Comparison of ENCODE assay signal across 23 cellular contexts in the genomic region with DNA sequence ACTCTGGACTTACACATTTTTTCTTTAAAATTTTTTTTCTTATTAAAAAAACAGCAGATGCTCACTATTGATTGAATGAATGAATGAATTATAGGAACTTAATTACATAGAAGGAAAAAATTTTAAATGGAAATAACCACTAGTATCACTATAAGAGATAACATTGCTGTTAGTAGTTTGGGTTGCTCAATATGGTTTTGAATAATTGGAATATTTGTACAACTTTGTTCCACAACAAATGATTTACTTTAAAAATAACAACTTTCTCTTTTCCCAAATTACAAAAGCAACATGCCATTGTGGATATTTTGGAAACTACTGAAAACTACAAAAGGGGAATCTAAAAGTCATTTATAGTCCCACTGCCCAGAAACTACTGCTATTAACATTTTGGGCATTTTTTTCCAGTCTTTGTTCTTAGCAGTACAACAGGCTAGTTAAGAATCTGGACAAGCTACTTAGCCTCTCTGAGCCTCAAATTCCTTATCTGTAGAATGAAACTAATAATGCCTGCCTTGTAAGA.
"Had no signal": no experiment of that assay in that cellular context is flagged by ENCODE, and none has a peak within 500 bp of the region (broad histone marks: within the 10 kb centered on the region; RNA-seq: fewer than 3 reads in every experiment).

No MANE protein-coding gene starts in this region.

- H3K9ac ChIP-seq: parathyroid adenoma had no signal

- H3K4me3 ChIP-seq: dorsolateral prefrontal cortex, gastrocnemius medialis, lung, right lobe of liver, thoracic aorta, tibial nerve, upper lobe of left lung had no signal

- H3K27ac ChIP-seq: epithelial cell of prostate, gastrocnemius medialis, parathyroid adenoma, right lobe of liver, thoracic aorta, tibial nerve had no signal

- H3K27me3 Mint-ChIP-seq: memory B cell; progenitor cell of endocrine pancreas; stimulated activated naive B cell treated with anti-CD40 and anti-IgM and Interleukin-4, amounts not matched to agents 10 μg/mL and 1 μg/mL and 100 μg/mL, for 72 hours; stimulated activated naive CD8-positive, alpha-beta T cell treated with anti-CD3 and anti-CD28 coated beads, Interleukin-15, Interleukin-2, amounts not matched to agents 100 ng/mL and 50 ng/mL, for 24 hours had no signal

- FAIRE-seq: colon, keratinocyte, urothelium cell line had no signal

- H3K4me1 ChIP-seq: parathyroid adenoma, right lobe of liver had no signal

- H2AFZ ChIP-seq: parathyroid adenoma had no signal

- H3K9me3 ChIP-seq: gastrocnemius medialis, right lobe of liver, thoracic aorta, tibial nerve, upper lobe of left lung had no signal

- H3K36me3 ChIP-seq: gastrocnemius medialis, right lobe of liver, thoracic aorta, tibial nerve, upper lobe of left lung had no signal

- H3K27me3 ChIP-seq: dorsolateral prefrontal cortex, gastrocnemius medialis, right lobe of liver, tibial nerve, upper lobe of left lung had no signal

- H3K36me3 Mint-ChIP-seq: natural killer cell had no signal

- H3K4me3 Mint-ChIP-seq: memory B cell; natural killer cell; stimulated activated naive B cell treated with anti-CD40 and anti-IgM and Interleukin-4, amounts not matched to agents 10 μg/mL and 1 μg/mL and 100 μg/mL, for 72 hours; stimulated activated naive CD8-positive, alpha-beta T cell treated with anti-CD3 and anti-CD28 coated beads, Interleukin-15, Interleukin-2, amounts not matched to agents 100 ng/mL and 50 ng/mL, for 24 hours had no signal

- DNase-seq: dorsolateral prefrontal cortex; effector CD4-positive, alpha-beta T cell; foreskin fibroblast; gastrocnemius medialis; head of caudate nucleus; natural killer cell; occipital lobe; right lobe of liver; stimulated activated naive B cell treated with anti-CD40 and anti-IgM and Interleukin-4, amounts not matched to agents 10 μg/mL and 1 μg/mL and 100 μg/mL, for 72 hours; upper lobe of left lung had no signal

- ATAC-seq: esophagus mucosa; gastrocnemius medialis; left lobe of liver; natural killer cell; right lobe of liver; stimulated activated naive B cell treated with anti-CD40 and anti-IgM and Interleukin-4, amounts not matched to agents 10 μg/mL and 1 μg/mL and 100 μg/mL, for 72 hours had no signal

- H3K27ac Mint-ChIP-seq: memory B cell; natural killer cell; progenitor cell of endocrine pancreas; stimulated activated naive B cell treated with anti-CD40 and anti-IgM and Interleukin-4, amounts not matched to agents 10 μg/mL and 1 μg/mL and 100 μg/mL, for 72 hours; stimulated activated naive CD8-positive, alpha-beta T cell treated with anti-CD3 and anti-CD28 coated beads, Interleukin-15, Interleukin-2, amounts not matched to agents 100 ng/mL and 50 ng/mL, for 24 hours had no signal

- H3K9me3 Mint-ChIP-seq: memory B cell; natural killer cell; stimulated activated naive B cell treated with anti-CD40 and anti-IgM and Interleukin-4, amounts not matched to agents 10 μg/mL and 1 μg/mL and 100 μg/mL, for 72 hours; stimulated activated naive CD8-positive, alpha-beta T cell treated with anti-CD3 and anti-CD28 coated beads, Interleukin-15, Interleukin-2, amounts not matched to agents 100 ng/mL and 50 ng/mL, for 24 hours had no signal
